In genomic region chr6:162005375-162005774, GRCh38 we compare ENCODE assay signal across 9 cellular contexts.
"Had no signal": no experiment of that assay in that cellular context is flagged by ENCODE, and none has a peak within 500 bp of the region (broad histone marks: within the 10 kb centered on the region; RNA-seq: fewer than 3 reads in every experiment).

No MANE protein-coding gene starts in this region.

- H3K9ac ChIP-seq: GM23248 had no signal

- H3K27ac Mint-ChIP-seq: GM23338, H9, HFFc6 had no signal

- H3K4me1 Mint-ChIP-seq: GM23338 had no signal

- H3K4me1 ChIP-seq: HAP-1 had no signal

- H3K27ac ChIP-seq: GM23248 had no signal

- ATAC-seq: GM23338, HCT116 had no signal

- H3K4me3 ChIP-seq: GM23248, GM23338, HAP-1 had no signal

- H3K4me3 Mint-ChIP-seq: GM23338, H9, HFFc6 had no signal

- H2AFZ ChIP-seq: GM23248, GM23338 had no signal

- H3K36me3 ChIP-seq: HAP-1 had no signal

- DNase-seq: GM23248, GOT3, H7, H9, HCEC 1CT, HFFc6 had no signal

- H3K9me3 ChIP-seq: HAP-1 had no signal

- H3K4me2 ChIP-seq: GM23338 had no signal

- H3K9me3 Mint-ChIP-seq: GM23338, H9 had no signal
